In the genomic region with DNA sequence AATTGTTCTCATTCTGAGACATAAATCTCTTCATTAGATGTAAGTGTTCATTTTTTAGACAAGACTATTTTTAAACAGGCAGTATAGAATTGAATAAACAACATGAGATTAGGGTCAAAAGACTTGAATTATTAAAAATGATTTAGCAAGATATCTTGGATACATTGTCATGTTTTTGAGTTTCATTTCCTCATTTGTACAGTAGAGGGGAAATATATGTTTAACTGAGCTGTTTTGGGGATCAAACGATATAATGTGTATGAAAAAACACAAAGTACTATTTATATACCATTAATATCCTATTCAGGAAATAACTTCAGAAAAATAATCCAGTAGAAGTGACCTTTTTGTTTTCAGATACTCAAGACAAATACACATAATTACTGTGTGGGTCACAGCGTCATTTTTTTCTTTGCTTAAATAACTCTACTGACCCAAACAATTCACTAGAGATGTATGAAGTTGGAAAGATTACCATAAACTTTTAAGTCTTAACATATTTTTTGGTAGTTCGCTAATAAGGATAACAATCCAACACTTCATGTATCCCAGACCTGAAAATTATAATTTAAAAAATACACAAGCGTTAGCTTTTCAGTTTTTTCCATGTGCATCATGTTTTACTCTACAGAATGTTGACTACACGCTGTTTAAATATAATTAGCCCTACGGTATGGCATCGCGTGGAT, we compare ENCODE assay signal across 8 cellular contexts. TPM values are rescaled to one million over a fixed set of nuclear protein-coding genes. Genes with fewer than 3 reads are reported as not detected.
DNase-seq lines count a peak whose midpoint lies in the region; ATAC-seq and TF ChIP-seq lines count a peak whose summit lies in the region.

No MANE protein-coding gene starts in this region.

- no peaks in the 10 kb centered on the region for H3K36me3 ChIP-seq in HEK293 (ENCODE audit: control insufficient read depth in 2 of 2, insufficient read depth in 1 of 2, low read length in 2 of 2)

- H3K27ac Mint-ChIP-seq in T-cell = no peak overlapping the region

- no peak for ATAC-seq in T-cell (replicated peaks in 1 of 4)
- no peak for ATAC-seq in GM21526 (IDR thresholded peaks at IDR 0.05; ENCODE audit: low FRiP score, unreplicated experiment)

- TF ChIP-seq CTCF in HEK293 (tag by site-specific recombination; IDR thresholded peaks at IDR 0.05) (no peak), retinal pigment epithelial cell (conservative IDR thresholded peaks at IDR 0.05; ENCODE audit: low read depth, low read length) (no peak)

- no peaks in the 10 kb centered on the region; the same call in 1 of the 2 replicates for H3K4me1 ChIP-seq in HEK293 (ENCODE audit: control insufficient read depth, insufficient read depth, low read length)

- CTCF ChIA-PET in HEK293 (lab: Yijun Ruan, JAX) (interaction anchor here (0.7 kb wide), 1 partner anchor 346 kb away, joined by 4 read pairs; no protein-coding TSS in a partner anchor), T-cell (lab: Charles Lee) (no interaction called here)

- H3K4me3 ChIP-seq in HEK293 (ENCODE audit: low read depth, low read length) (peak overlapping the region; percentile 92), retinal pigment epithelial cell (ENCODE audit: low read length) (peak overlapping the region; percentile 71)

- H3K27me3 Mint-ChIP-seq in T-cell = peaks cover 13 to 18% of the 10 kb centered on the region in 2 donors

- POLR2A ChIA-PET in HEK293 (lab: Yijun Ruan, JAX) = no interaction called here
- POLR2A ChIA-PET in T-cell (lab: Charles Lee) = no interaction called here

- peak overlapping the region; percentile 84; the same call in 1 of the 2 replicates for H3K27ac ChIP-seq in HEK293 (ENCODE audit: extremely low read depth, low read depth, low read length)

- peak overlapping the region; percentile 61 to 79 (median 66) for H3K4me3 Mint-ChIP-seq in T-cell

- peaks cover 5 to 15% (median 8%) of the 10 kb centered on the region in 3 donors for H3K9me3 Mint-ChIP-seq in T-cell

- DNase-seq in T-cell = no peak
- peak; percentile 10 for DNase-seq in globus pallidus (ENCODE audit: low spot score)
- DNase-seq in retinal pigment epithelial cell (ENCODE audit: low read depth) = no peak
- no peak for DNase-seq in iPS-NIHi7 (ENCODE audit: extremely low spot score)
- no peak for DNase-seq in AG08396 (ENCODE audit: low spot score)
- no peak for DNase-seq in mesenteric fat pad (ENCODE audit: low spot score)

- H3K4me1 Mint-ChIP-seq in T-cell = peaks cover 4 to 6% (median 4%) of the 10 kb centered on the region in 3 donors

- H3K36me3 Mint-ChIP-seq in T-cell = peaks cover 3% of the 10 kb centered on the region

- no peaks in the 10 kb centered on the region for H3K9me3 ChIP-seq in HEK293 (ENCODE audit: control insufficient read depth, insufficient read depth, low read depth, low read length)

TF ChIP-seq in HEK293, 187 proteins besides CTCF, POLR2A, EP300 and RAD21:
- no peak for TF ChIP-seq ZNF521 (tag by site-specific recombination; IDR thresholded peaks at IDR 0.05)
- TF ChIP-seq ZNF571 (tag by site-specific recombination; IDR thresholded peaks at IDR 0.05) = no peak
- TF ChIP-seq, protein P1, sequence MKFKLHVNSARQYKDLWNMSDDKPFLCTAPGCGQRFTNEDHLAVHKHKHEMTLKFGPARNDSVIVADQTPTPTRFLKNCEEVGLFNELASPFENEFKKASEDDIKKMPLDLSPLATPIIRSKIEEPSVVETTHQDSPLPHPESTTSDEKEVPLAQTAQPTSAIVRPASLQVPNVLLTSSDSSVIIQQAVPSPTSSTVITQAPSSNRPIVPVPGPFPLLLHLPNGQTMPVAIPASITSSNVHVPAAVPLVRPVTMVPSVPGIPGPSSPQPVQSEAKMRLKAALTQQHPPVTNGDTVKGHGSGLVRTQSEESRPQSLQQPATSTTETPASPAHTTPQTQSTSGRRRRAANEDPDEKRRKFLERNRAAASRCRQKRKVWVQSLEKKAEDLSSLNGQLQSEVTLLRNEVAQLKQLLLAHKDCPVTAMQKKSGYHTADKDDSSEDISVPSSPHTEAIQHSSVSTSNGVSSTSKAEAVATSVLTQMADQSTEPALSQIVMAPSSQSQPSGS (tag by site-specific recombination; IDR thresholded peaks at IDR 0.05; ENCODE audit: low read depth) = no peak
- TF ChIP-seq, protein P2, sequence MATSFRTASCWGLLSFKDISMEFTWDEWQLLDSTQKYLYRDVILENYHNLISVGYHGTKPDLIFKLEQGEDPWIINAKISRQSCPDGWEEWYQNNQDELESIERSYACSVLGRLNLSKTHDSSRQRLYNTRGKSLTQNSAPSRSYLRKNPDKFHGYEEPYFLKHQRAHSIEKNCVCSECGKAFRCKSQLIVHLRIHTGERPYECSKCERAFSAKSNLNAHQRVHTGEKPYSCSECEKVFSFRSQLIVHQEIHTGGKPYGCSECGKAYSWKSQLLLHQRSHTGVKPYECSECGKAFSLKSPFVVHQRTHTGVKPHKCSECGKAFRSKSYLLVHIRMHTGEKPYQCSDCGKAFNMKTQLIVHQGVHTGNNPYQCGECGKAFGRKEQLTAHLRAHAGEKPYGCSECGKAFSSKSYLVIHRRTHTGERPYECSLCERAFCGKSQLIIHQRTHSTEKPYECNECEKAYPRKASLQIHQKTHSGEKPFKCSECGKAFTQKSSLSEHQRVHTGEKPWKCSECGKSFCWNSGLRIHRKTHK (tag by site-specific recombination; IDR thresholded peaks at IDR 0.05) = no peak
- TF ChIP-seq INSM2 (tag by site-specific recombination; IDR thresholded peaks at IDR 0.05) = no peak
- TF ChIP-seq ZNF707 (tag by site-specific recombination; IDR thresholded peaks at IDR 0.05) = no peak
- TF ChIP-seq ZNF664 (tag by site-specific recombination; IDR thresholded peaks at IDR 0.05) = no peak
- TF ChIP-seq ZNF544 (tag by site-specific recombination; IDR thresholded peaks at IDR 0.05) = no peak
- no peak for TF ChIP-seq ZFP37 (tag by site-specific recombination; IDR thresholded peaks at IDR 0.05)

RNA-seq across cellular contexts. Expression of gene ASXL3, which starts 0.9 kb away (rescaled TPM):
- total RNA-seq in T-cell = not detected
- total RNA-seq in mesenteric fat pad = 1.5 TPM
